ENCODE assay signal across 1 cellular context in the genomic region with DNA sequence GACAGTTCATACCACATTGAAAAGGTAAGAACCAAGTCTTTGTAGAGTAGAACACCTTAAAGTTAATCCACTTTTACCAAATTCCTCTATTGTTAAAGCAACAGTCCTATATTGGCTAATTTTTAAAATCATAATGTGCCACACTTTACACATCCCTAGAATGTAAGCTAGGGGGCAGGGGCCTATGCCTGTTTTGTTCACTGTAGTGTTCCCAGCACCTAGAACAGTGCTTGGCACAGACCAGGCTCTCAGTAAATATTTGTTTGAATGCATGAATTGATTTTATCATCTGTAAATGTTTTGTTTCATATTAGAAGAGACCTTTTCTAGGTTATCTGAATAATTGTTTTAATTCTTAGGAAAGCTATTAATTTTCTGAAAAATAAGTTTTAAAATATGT.
TF ChIP-seq lines count a peak whose summit lies in the region.

No MANE protein-coding gene starts in this region.

TF ChIP-seq in GM12878, 131 proteins besides CTCF, POLR2A, EP300 and RAD21:
- TF ChIP-seq, protein P1, sequence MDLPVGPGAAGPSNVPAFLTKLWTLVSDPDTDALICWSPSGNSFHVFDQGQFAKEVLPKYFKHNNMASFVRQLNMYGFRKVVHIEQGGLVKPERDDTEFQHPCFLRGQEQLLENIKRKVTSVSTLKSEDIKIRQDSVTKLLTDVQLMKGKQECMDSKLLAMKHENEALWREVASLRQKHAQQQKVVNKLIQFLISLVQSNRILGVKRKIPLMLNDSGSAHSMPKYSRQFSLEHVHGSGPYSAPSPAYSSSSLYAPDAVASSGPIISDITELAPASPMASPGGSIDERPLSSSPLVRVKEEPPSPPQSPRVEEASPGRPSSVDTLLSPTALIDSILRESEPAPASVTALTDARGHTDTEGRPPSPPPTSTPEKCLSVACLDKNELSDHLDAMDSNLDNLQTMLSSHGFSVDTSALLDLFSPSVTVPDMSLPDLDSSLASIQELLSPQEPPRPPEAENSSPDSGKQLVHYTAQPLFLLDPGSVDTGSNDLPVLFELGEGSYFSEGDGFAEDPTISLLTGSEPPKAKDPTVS (IDR thresholded peaks at IDR 0.05; ENCODE audit: low read depth, low read length), result no peak
- TF ChIP-seq, protein P2, sequence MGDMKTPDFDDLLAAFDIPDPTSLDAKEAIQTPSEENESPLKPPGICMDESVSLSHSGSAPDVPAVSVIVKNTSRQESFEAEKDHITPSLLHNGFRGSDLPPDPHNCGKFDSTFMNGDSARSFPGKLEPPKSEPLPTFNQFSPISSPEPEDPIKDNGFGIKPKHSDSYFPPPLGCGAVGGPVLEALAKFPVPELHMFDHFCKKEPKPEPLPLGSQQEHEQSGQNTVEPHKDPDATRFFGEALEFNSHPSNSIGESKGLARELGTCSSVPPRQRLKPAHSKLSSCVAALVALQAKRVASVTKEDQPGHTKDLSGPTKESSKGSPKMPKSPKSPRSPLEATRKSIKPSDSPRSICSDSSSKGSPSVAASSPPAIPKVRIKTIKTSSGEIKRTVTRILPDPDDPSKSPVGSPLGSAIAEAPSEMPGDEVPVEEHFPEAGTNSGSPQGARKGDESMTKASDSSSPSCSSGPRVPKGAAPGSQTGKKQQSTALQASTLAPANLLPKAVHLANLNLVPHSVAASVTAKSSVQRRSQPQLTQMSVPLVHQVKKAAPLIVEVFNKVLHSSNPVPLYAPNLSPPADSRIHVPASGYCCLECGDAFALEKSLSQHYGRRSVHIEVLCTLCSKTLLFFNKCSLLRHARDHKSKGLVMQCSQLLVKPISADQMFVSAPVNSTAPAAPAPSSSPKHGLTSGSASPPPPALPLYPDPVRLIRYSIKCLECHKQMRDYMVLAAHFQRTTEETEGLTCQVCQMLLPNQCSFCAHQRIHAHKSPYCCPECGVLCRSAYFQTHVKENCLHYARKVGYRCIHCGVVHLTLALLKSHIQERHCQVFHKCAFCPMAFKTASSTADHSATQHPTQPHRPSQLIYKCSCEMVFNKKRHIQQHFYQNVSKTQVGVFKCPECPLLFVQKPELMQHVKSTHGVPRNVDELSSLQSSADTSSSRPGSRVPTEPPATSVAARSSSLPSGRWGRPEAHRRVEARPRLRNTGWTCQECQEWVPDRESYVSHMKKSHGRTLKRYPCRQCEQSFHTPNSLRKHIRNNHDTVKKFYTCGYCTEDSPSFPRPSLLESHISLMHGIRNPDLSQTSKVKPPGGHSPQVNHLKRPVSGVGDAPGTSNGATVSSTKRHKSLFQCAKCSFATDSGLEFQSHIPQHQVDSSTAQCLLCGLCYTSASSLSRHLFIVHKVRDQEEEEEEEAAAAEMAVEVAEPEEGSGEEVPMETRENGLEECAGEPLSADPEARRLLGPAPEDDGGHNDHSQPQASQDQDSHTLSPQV (IDR thresholded peaks at IDR 0.05), result no peak
- no peak for TF ChIP-seq E2F8 (IDR thresholded peaks at IDR 0.05; ENCODE audit: low read depth, partially characterized antibody)
- TF ChIP-seq RELA (IDR thresholded peaks at IDR 0.05; ENCODE audit: borderline replicate concordance, partially characterized antibody), result no peak
- no peak for TF ChIP-seq USF1 (IDR thresholded peaks at IDR 0.05; ENCODE audit: borderline replicate concordance, extremely low read length, insufficient read depth, low read depth, low read length)
- no peak for TF ChIP-seq FOS (IDR thresholded peaks at IDR 0.05; ENCODE audit: borderline replicate concordance, extremely low read depth, insufficient read length)
- no peak for TF ChIP-seq HDAC2 (IDR thresholded peaks at IDR 0.05)
- TF ChIP-seq NR2C2 (IDR thresholded peaks at IDR 0.05; ENCODE audit: borderline replicate concordance, control insufficient read depth, insufficient read length, low read depth), result no peak
- TF ChIP-seq, protein P3, sequence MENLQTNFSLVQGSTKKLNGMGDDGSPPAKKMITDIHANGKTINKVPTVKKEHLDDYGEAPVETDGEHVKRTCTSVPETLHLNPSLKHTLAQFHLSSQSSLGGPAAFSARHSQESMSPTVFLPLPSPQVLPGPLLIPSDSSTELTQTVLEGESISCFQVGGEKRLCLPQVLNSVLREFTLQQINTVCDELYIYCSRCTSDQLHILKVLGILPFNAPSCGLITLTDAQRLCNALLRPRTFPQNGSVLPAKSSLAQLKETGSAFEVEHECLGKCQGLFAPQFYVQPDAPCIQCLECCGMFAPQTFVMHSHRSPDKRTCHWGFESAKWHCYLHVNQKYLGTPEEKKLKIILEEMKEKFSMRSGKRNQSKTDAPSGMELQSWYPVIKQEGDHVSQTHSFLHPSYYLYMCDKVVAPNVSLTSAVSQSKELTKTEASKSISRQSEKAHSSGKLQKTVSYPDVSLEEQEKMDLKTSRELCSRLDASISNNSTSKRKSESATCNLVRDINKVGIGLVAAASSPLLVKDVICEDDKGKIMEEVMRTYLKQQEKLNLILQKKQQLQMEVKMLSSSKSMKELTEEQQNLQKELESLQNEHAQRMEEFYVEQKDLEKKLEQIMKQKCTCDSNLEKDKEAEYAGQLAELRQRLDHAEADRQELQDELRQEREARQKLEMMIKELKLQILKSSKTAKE (IDR thresholded peaks at IDR 0.05; ENCODE audit: low read depth, poor library complexity, severe bottlenecking), result no peak
- TF ChIP-seq IKZF1 (conservative IDR thresholded peaks at IDR 0.05), result no peak
- TF ChIP-seq NFYA (IDR thresholded peaks at IDR 0.05; ENCODE audit: borderline replicate concordance, low read depth, low read length), result no peak
- no peak for TF ChIP-seq HDGF (IDR thresholded peaks at IDR 0.05)
- TF ChIP-seq NFIC (IDR thresholded peaks at IDR 0.05; ENCODE audit: low read depth, low read length), result no peak
- TF ChIP-seq RAD51 (IDR thresholded peaks at IDR 0.05), result no peak
- no peak for TF ChIP-seq LARP7 (IDR thresholded peaks at IDR 0.05)
- TF ChIP-seq CUX1 (IDR thresholded peaks at IDR 0.05; ENCODE audit: insufficient replicate concordance, low read depth, low read length), result no peak
